In the genomic region with DNA sequence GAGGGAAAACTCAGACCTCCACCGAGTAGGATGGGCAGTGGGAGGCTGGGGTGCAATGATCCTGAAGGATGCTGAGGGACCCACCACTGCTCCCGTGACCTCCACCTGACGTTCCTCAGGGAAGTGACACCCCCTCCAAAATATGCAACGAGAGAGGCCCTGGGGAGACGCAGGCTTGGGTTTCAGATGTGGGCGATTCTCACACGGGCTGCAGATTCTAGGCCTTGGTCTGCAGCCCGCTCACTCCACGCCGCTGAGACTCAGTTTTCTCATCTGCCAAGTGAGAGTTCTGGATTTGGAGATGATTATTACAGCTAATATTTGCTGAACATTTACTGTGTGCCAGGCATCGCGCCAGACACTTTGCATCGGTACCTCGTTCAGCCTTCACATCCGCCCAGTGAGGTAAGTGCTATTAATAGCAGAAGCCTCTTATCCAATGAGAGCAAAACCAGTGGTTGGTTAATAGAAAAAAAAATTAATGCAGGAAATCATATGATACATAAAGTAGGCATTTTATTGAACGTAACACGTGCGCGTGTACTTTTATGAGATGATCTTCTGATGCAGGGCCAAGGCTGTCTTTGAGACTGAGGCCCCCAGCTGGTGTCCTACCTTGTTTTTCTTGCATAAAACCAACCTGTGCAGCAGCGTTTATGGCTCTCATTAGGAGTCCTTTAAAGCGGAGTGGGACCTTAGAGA, we compare ENCODE assay signal across 8 cellular contexts.
A peak's percentile ranks its signal among the peaks of the same experiment; 100 is the strongest.
DNase-seq lines count a peak whose midpoint lies in the region; ATAC-seq and TF ChIP-seq lines count a peak whose summit lies in the region.

No MANE protein-coding gene starts in this region.

- WGBS in gastroesophageal sphincter (ENCODE audit: low coverage in 1 of 2), 2 donors, result 31 to 35% methylated on average over 9 to 20 of the region's 21 CpGs

- no peaks in the 10 kb centered on the region for H3K36me3 Mint-ChIP-seq in chondrocyte (ENCODE audit: low read depth)
- peaks cover 53% of the 10 kb centered on the region for H3K36me3 Mint-ChIP-seq in stimulated activated effector memory CD8-positive, alpha-beta T cell treated with anti-CD3 and anti-CD28 coated beads, Interleukin-12 subunit alpha, Interleukin-12 subunit beta, amount 100 ng/mL, for 72 hours

- peak; percentile 13 for TF ChIP-seq CTCF in SU-DHL-6 (IDR thresholded peaks at IDR 0.05; ENCODE audit: insufficient read depth, low read length, poor library complexity, severe bottlenecking)
- TF ChIP-seq CTCF in chondrocyte (IDR thresholded peaks at IDR 0.05), result no peak
- TF ChIP-seq CTCF in gastroesophageal sphincter (IDR thresholded peaks at IDR 0.05), result no peak

- H3K27ac Mint-ChIP-seq in chondrocyte (ENCODE audit: unreplicated experiment), result peak overlapping the region; percentile 91
- peak overlapping the region; percentile 97 for H3K27ac Mint-ChIP-seq in stimulated activated effector memory CD8-positive, alpha-beta T cell treated with anti-CD3 and anti-CD28 coated beads, Interleukin-12 subunit alpha, Interleukin-12 subunit beta, amount 100 ng/mL, for 72 hours

- peak; percentile 42 for ATAC-seq in GM18520 (IDR thresholded peaks at IDR 0.05; ENCODE audit: unreplicated experiment)
- ATAC-seq in HG03135 (IDR thresholded peaks at IDR 0.05; ENCODE audit: unreplicated experiment), result peak; percentile 41
- ATAC-seq in stimulated activated effector memory CD8-positive, alpha-beta T cell treated with anti-CD3 and anti-CD28 coated beads, Interleukin-12 subunit alpha, Interleukin-12 subunit beta, amount 100 ng/mL, for 72 hours, result peak; percentile 51
- no peak for ATAC-seq in gastroesophageal sphincter

- no peaks in the 10 kb centered on the region for H3K27me3 ChIP-seq in SU-DHL-6 (ENCODE audit: low read length)
- peaks cover 4% of the 10 kb centered on the region for H3K27me3 ChIP-seq in gastroesophageal sphincter

- no peaks in the 10 kb centered on the region for H4K20me1 ChIP-seq in SU-DHL-6 (ENCODE audit: low read depth, low read length)

- peak overlapping the region; percentile 85 for H3K27ac ChIP-seq in SU-DHL-6 (ENCODE audit: low read depth, low read length)
- no peak overlapping the region for H3K27ac ChIP-seq in gastroesophageal sphincter

- H3K9me3 Mint-ChIP-seq in chondrocyte (ENCODE audit: low read depth), result no peaks in the 10 kb centered on the region
- H3K9me3 Mint-ChIP-seq in stimulated activated effector memory CD8-positive, alpha-beta T cell treated with anti-CD3 and anti-CD28 coated beads, Interleukin-12 subunit alpha, Interleukin-12 subunit beta, amount 100 ng/mL, for 72 hours, result no peaks in the 10 kb centered on the region

- H3K79me2 ChIP-seq in SU-DHL-6 (ENCODE audit: insufficient read depth, low read length), result no peaks in the 10 kb centered on the region

- no peaks in the 10 kb centered on the region for H3K27me3 Mint-ChIP-seq in chondrocyte (ENCODE audit: low read depth)

- H3K4me3 ChIP-seq in SU-DHL-6 (ENCODE audit: insufficient read depth, low read length, poor library complexity, severe bottlenecking), result peak overlapping the region; percentile 16
- no peak overlapping the region for H3K4me3 ChIP-seq in gastroesophageal sphincter

- H3K9me2 ChIP-seq in SU-DHL-6 (replicated peaks; ENCODE audit: insufficient read depth, low read length), result no peaks in the 10 kb centered on the region

- no peak for TF ChIP-seq POLR2A in gastroesophageal sphincter (IDR thresholded peaks at IDR 0.05)

- peak overlapping the region; percentile 59 for H3K4me2 ChIP-seq in SU-DHL-6 (ENCODE audit: low read depth, low read length, poor library complexity, severe bottlenecking)

- no peak for TF ChIP-seq EP300 in gastroesophageal sphincter (IDR thresholded peaks at IDR 0.05)

- H2AFZ ChIP-seq in SU-DHL-6 (ENCODE audit: low read depth, low read length, severe bottlenecking), result peak overlapping the region; percentile 42

- H3K9ac ChIP-seq in SU-DHL-6 (ENCODE audit: low read length), result peak overlapping the region; percentile 46

- H3K4me3 Mint-ChIP-seq in chondrocyte (ENCODE audit: unreplicated experiment), result no peak overlapping the region
- H3K4me3 Mint-ChIP-seq in stimulated activated effector memory CD8-positive, alpha-beta T cell treated with anti-CD3 and anti-CD28 coated beads, Interleukin-12 subunit alpha, Interleukin-12 subunit beta, amount 100 ng/mL, for 72 hours, result no peak overlapping the region

- peaks cover 16% of the 10 kb centered on the region for H3F3A ChIP-seq in SU-DHL-6 (ENCODE audit: insufficient read depth)

- DNase-seq in A172 (ENCODE audit: low spot score), result peak; percentile 45
- DNase-seq in chondrocyte (ENCODE audit: low spot score), result no peak
- DNase-seq in stimulated activated effector memory CD8-positive, alpha-beta T cell treated with anti-CD3 and anti-CD28 coated beads, Interleukin-12 subunit alpha, Interleukin-12 subunit beta, amount 100 ng/mL, for 72 hours (ENCODE audit: low spot score in 2 of 2), result peak in 1 of 2 donors; percentile 73
- no peak for DNase-seq in D341Med (ENCODE audit: low spot score)

- H3K4me1 ChIP-seq in gastroesophageal sphincter, result peaks cover 0 to 11% (median 0%) of the 10 kb centered on the region in 3 donors

- no peaks in the 10 kb centered on the region for H3K36me3 ChIP-seq in SU-DHL-6 (ENCODE audit: low read length)
- no peaks in the 10 kb centered on the region for H3K36me3 ChIP-seq in gastroesophageal sphincter

- no peaks in the 10 kb centered on the region for H3K9me3 ChIP-seq in SU-DHL-6 (ENCODE audit: insufficient read depth, low read length)
- no peaks in the 10 kb centered on the region for H3K9me3 ChIP-seq in gastroesophageal sphincter

- peaks cover 62% of the 10 kb centered on the region for H3K4me1 Mint-ChIP-seq in chondrocyte (ENCODE audit: low read depth)
- H3K4me1 Mint-ChIP-seq in stimulated activated effector memory CD8-positive, alpha-beta T cell treated with anti-CD3 and anti-CD28 coated beads, Interleukin-12 subunit alpha, Interleukin-12 subunit beta, amount 100 ng/mL, for 72 hours, result peaks cover 3% of the 10 kb centered on the region
